ENCODE assay signal across 8 cellular contexts in the genomic region with DNA sequence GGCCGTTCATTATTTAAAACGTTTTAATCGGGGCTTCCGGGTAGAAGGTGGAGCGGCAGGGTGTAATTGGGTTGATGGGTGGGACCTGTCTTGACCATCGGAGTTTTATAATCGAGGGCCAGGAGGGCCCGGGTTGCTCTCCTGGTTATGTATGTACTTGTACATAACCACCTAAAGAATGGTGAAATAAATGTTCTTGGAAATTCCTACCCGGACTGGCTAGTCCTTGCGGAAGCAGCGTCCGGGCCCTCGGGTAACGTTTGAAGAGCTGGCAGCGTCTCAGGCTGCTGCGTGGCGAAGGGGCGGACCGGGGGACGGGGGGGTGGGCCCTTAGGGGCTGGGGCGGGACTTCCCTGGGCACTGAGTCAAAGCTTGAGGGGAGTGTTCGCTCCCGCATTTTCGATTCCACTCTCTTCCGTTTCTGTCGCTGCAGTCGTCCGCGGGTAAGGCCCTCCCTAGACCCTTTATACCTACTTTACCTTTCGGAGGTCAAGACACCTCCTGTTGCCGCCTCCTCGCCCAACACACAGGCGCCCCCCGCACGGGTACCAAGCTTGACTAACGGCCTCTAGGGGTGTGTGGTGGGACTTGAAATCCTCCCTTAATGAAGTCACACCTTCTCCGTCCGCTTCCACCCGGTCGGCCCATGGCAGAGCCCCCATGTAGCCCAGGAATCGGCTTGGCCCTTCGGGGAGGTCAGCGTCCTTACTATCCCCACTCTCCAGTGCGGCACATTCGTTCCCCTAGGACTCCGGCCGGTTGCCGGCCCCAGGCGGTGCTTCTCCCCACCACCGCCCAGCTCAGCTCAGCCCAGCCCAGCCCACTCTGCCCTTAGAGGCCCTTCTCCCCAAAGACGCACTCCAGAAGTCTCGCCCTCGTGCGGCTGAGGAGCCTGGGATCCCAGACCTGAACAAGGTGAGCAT. TPM values are rescaled to one million over a fixed set of nuclear protein-coding genes. Genes with fewer than 3 reads are reported as not detected.
DNase-seq lines count a peak whose midpoint lies in the region; ATAC-seq and TF ChIP-seq lines count a peak whose summit lies in the region.

A gene with protein sequence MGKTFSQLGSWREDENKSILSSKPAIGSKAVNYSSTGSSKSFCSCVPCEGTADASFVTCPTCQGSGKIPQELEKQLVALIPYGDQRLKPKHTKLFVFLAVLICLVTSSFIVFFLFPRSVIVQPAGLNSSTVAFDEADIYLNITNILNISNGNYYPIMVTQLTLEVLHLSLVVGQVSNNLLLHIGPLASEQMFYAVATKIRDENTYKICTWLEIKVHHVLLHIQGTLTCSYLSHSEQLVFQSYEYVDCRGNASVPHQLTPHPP (plus strand): TSS at position 396 of the 923 bp plus-strand sequence. CDS start 1,167 bp downstream, outside the sequence.

- POLR2A ChIA-PET in naive thymus-derived CD4-positive, alpha-beta T cell (lab: Charles Lee), result interaction anchor here (0.6 to 6.1 kb wide), 20 partner anchors 10 to 1281 kb away, joined by 3 to 64 read pairs (median 4); a partner anchor contains a TSS

- peak within 1 kb of the TSS; percentile 89 for H3K4me3 ChIP-seq in naive thymus-derived CD4-positive, alpha-beta T cell (ENCODE audit: low read length)

- H3K4me3 Mint-ChIP-seq in naive thymus-derived CD4-positive, alpha-beta T cell, result peak within 1 kb of the TSS; percentile 89 to 100 (median 96)
- H3K4me3 Mint-ChIP-seq in stimulated activated naive B cell treated with anti-CD40 and anti-IgM and Interleukin-4, amounts not matched to agents 10 μg/mL and 1 μg/mL and 100 μg/mL, for 72 hours, result peak within 1 kb of the TSS; percentile 97 to 98

- TF ChIP-seq POLR2A in GM18505 (IDR thresholded peaks at IDR 0.05; ENCODE audit: borderline replicate concordance, extremely low read depth, insufficient read depth, insufficient read length), result peak; percentile 95

- no peaks in the 10 kb centered on the region for H3K27me3 Mint-ChIP-seq in naive thymus-derived CD4-positive, alpha-beta T cell
- no peaks in the 10 kb centered on the region for H3K27me3 Mint-ChIP-seq in stimulated activated naive B cell treated with anti-CD40 and anti-IgM and Interleukin-4, amounts not matched to agents 10 μg/mL and 1 μg/mL and 100 μg/mL, for 72 hours

- CTCF ChIA-PET in naive thymus-derived CD4-positive, alpha-beta T cell (lab: Charles Lee), result interaction anchor here (0.6 to 1.3 kb wide), 9 partner anchors 10 to 214 kb away, joined by 3 to 7 read pairs (median 3); a partner anchor contains a TSS

- peak within 1 kb of the TSS; percentile 86 for H3K27ac ChIP-seq in naive thymus-derived CD4-positive, alpha-beta T cell (ENCODE audit: low read depth, low read length)

- peaks cover 0 to 2% (median 0%) of the 10 kb centered on the region in 11 donors for H3K9me3 Mint-ChIP-seq in naive thymus-derived CD4-positive, alpha-beta T cell
- H3K9me3 Mint-ChIP-seq in stimulated activated naive B cell treated with anti-CD40 and anti-IgM and Interleukin-4, amounts not matched to agents 10 μg/mL and 1 μg/mL and 100 μg/mL, for 72 hours, result no peaks in the 10 kb centered on the region

- peaks cover 24 to 55% (median 46%) of the 10 kb centered on the region in 7 donors for H3K4me1 Mint-ChIP-seq in naive thymus-derived CD4-positive, alpha-beta T cell
- H3K4me1 Mint-ChIP-seq in stimulated activated naive B cell treated with anti-CD40 and anti-IgM and Interleukin-4, amounts not matched to agents 10 μg/mL and 1 μg/mL and 100 μg/mL, for 72 hours, result peaks cover 29 to 36% of the 10 kb centered on the region in 2 donors

- intact Hi-C loops in naive thymus-derived CD4-positive, alpha-beta T cell (cut with micrococcal nuclease), result loop anchor here (1.0 to 10.0 kb wide), 7 partner anchors 40 to 273 kb away; a partner anchor contains a TSS

- H3K27me3 ChIP-seq in naive thymus-derived CD4-positive, alpha-beta T cell (ENCODE audit: control insufficient read depth in 2 of 2, insufficient read depth in 2 of 2, low read length in 2 of 2), result no peaks in the 10 kb centered on the region

- peak; percentile 64 for ATAC-seq in GM18505 (IDR thresholded peaks at IDR 0.05; ENCODE audit: unreplicated experiment)
- ATAC-seq in HG02938 (IDR thresholded peaks at IDR 0.05; ENCODE audit: unreplicated experiment), result peak; percentile 71
- peak; percentile 93 for ATAC-seq in naive thymus-derived CD4-positive, alpha-beta T cell
- ATAC-seq in stimulated activated naive B cell treated with anti-CD40 and anti-IgM and Interleukin-4, amounts not matched to agents 10 μg/mL and 1 μg/mL and 100 μg/mL, for 72 hours (replicated peaks), result peak; percentile 89 to 91
- no peak for ATAC-seq in HG02884 (IDR thresholded peaks at IDR 0.05; ENCODE audit: unreplicated experiment)

- peak within 1 kb of the TSS; percentile 89 to 98 (median 94) for H3K27ac Mint-ChIP-seq in naive thymus-derived CD4-positive, alpha-beta T cell
- H3K27ac Mint-ChIP-seq in stimulated activated naive B cell treated with anti-CD40 and anti-IgM and Interleukin-4, amounts not matched to agents 10 μg/mL and 1 μg/mL and 100 μg/mL, for 72 hours, result peak within 1 kb of the TSS; percentile 94

- peaks cover 15 to 17% of the 10 kb centered on the region in 2 donors for H3K4me1 ChIP-seq in naive thymus-derived CD4-positive, alpha-beta T cell (ENCODE audit: control insufficient read depth in 2 of 2, insufficient read depth in 2 of 2, low read length in 2 of 2)

- peaks cover 3 to 29% (median 19%) of the 10 kb centered on the region in 5 donors for H3K36me3 Mint-ChIP-seq in naive thymus-derived CD4-positive, alpha-beta T cell
- H3K36me3 Mint-ChIP-seq in stimulated activated naive B cell treated with anti-CD40 and anti-IgM and Interleukin-4, amounts not matched to agents 10 μg/mL and 1 μg/mL and 100 μg/mL, for 72 hours, result peaks cover 14 to 31% of the 10 kb centered on the region in 2 donors

- no peaks in the 10 kb centered on the region for H3K9me3 ChIP-seq in naive thymus-derived CD4-positive, alpha-beta T cell (ENCODE audit: control insufficient read depth in 2 of 3, low read length in 3 of 3)

- DNase-seq in NOMO-1 treated with DMSO at 0.1 percent for 48 hours (lab: John Stamatoyannopoulos, UW; ENCODE audit: unreplicated experiment) (peak; percentile 74), fibroblast of gingiva (ENCODE audit: low read depth) (peak; percentile 91)
- peak; percentile 82 to 85 for DNase-seq in activated T-cell treated with anti-CD3 and anti-CD28 coated beads, Interleukin-2, amount 50 U/mL, for 48 hours
- peak; percentile 50 to 72 (median 70) for DNase-seq in naive thymus-derived CD4-positive, alpha-beta T cell
- DNase-seq in stimulated activated naive B cell treated with anti-CD40 and anti-IgM and Interleukin-4, amounts not matched to agents 10 μg/mL and 1 μg/mL and 100 μg/mL, for 72 hours, result peak; percentile 63

- H3K36me3 ChIP-seq in naive thymus-derived CD4-positive, alpha-beta T cell (ENCODE audit: control insufficient read depth in 2 of 3, insufficient read depth in 3 of 3, low read length in 3 of 3), result peaks cover 0 to 34% (median 6%) of the 10 kb centered on the region in 3 experiments

RNA-seq across cellular contexts. Expression of the gene that starts here (rescaled TPM):
- 10 to 100 TPM; 10.4 to 20.7 (median 13.9) TPM for total RNA-seq in naive thymus-derived CD4-positive, alpha-beta T cell
- polyA plus RNA-seq in naive thymus-derived CD4-positive, alpha-beta T cell, result 1 to 10 TPM; 1.6 to 6.6 TPM
